Comparison of ENCODE assay signal across 8 cellular contexts in genomic region chr9:129037767-129038098, GRCh38. TPM values are rescaled to one million over a fixed set of nuclear protein-coding genes. Genes with fewer than 3 reads are reported as not detected.
DNase-seq lines count a peak whose midpoint lies in the region; ATAC-seq and TF ChIP-seq lines count a peak whose summit lies in the region.

No MANE protein-coding gene starts in this region.

- H3K4me1 ChIP-seq in gastroesophageal sphincter: peaks cover 0 to 47% (median 16%) of the 10 kb centered on the region in 3 donors

- DNase-seq in GM06990 (ENCODE audit: extremely low read depth, insufficient read length): no peak
- no peak for DNase-seq in retinal pigment epithelial cell (ENCODE audit: low read depth)
- DNase-seq in foreskin melanocyte: no peak
- DNase-seq in stimulated activated naive CD4-positive, alpha-beta T cell (lab: John Stamatoyannopoulos, UW): no peak
- no peak for DNase-seq in GM10266 (ENCODE audit: extremely low spot score)
- no peak for DNase-seq in GF-D8 (lab: John Stamatoyannopoulos, UW)

- ATAC-seq in gastroesophageal sphincter: peak; percentile 29

- H3K4me3 ChIP-seq in GM06990 (replicated peaks; ENCODE audit: low read depth, low read length) (peak overlapping the region; percentile 97), WI38 (ENCODE audit: low read depth, low read length) (peak overlapping the region; percentile 98), gastroesophageal sphincter (peak overlapping the region; percentile 92 to 95), retinal pigment epithelial cell (ENCODE audit: low read length) (peak overlapping the region; percentile 92)

- 0% methylated on average over 2 of the region's 6 CpGs; no CpG with 5 or more reads in 1 of the 2 donors for WGBS in gastroesophageal sphincter (ENCODE audit: low coverage in 1 of 2), 2 donors

- no peaks in the 10 kb centered on the region for H3K27me3 ChIP-seq in GM06990 (replicated peaks; ENCODE audit: control insufficient read depth, insufficient read depth, low read length)
- no peaks in the 10 kb centered on the region for H3K27me3 ChIP-seq in gastroesophageal sphincter

- TF ChIP-seq CTCF in GM06990 (IDR thresholded peaks at IDR 0.05; ENCODE audit: insufficient read depth, low read length, poor library complexity, severe bottlenecking) (no peak), WI38 (IDR thresholded peaks at IDR 0.05; ENCODE audit: low read depth, low read length) (no peak), gastroesophageal sphincter (IDR thresholded peaks at IDR 0.05) (no peak), retinal pigment epithelial cell (conservative IDR thresholded peaks at IDR 0.05; ENCODE audit: low read depth, low read length) (no peak), GM10266 (IDR thresholded peaks at IDR 0.05; ENCODE audit: control insufficient read depth, insufficient read depth, low read depth, missing control alignments) (no peak)

- no peaks in the 10 kb centered on the region for H3K9me3 ChIP-seq in gastroesophageal sphincter

- no peak for TF ChIP-seq EP300 in gastroesophageal sphincter (IDR thresholded peaks at IDR 0.05)

- peak in 1 of 2 donors; percentile 7 for TF ChIP-seq POLR2A in gastroesophageal sphincter (IDR thresholded peaks at IDR 0.05)

- H3K27ac ChIP-seq in gastroesophageal sphincter: peak overlapping the region in 3 of 4 donors; percentile 90 to 93 (median 91)

- H3K36me3 ChIP-seq in GM06990 (ENCODE audit: control insufficient read depth, insufficient read depth, low read length): peaks cover 15% of the 10 kb centered on the region
- peaks cover 0 to 24% of the 10 kb centered on the region in 2 donors for H3K36me3 ChIP-seq in gastroesophageal sphincter

RNA-seq across cellular contexts. Expression of gene MIGA2, which starts 1.3 kb away (rescaled TPM):
- total RNA-seq in gastroesophageal sphincter: 10 to 100 TPM; 16.2 to 38.3 (median 24.6) TPM

RNA-seq across cellular contexts. Expression of gene SH3GLB2, which starts 9.6 kb away (rescaled TPM):
- total RNA-seq in gastroesophageal sphincter: 100 to 1,000 TPM in 1 of 4 donors, 10 to 100 TPM in 3; 80.3 to 123 (median 83.6) TPM

RNA-seq across cellular contexts. Expression of gene DOLPP1, which starts 43.2 kb away (rescaled TPM):
- total RNA-seq in gastroesophageal sphincter: 1 to 10 TPM; 2.7 to 6.2 (median 6.0) TPM
